ENCODE assay signal across 19 cellular contexts in the genomic region with DNA sequence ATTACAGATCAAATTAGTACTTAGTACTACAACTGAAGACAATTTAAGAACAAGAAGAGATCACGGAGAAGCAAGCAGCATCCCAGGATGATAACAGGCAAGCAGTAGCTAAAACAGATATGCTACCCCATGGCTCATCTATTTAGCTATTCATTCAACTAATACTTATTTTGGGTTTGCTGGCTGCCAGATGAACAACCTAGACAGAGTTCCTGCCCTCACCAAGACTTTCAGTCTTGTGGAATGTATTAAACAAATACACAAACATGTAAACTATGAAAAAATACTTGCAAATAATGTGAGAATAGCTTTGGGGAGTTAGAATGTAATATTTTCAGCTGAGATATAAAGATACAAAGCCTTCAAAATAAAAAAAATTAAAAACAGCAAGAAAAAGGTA.
"Had no signal": no experiment of that assay in that cellular context is flagged by ENCODE, and none has a peak within 500 bp of the region (broad histone marks: within the 10 kb centered on the region; RNA-seq: fewer than 3 reads in every experiment).

No MANE protein-coding gene starts in this region.

- H3K27ac ChIP-seq: HL-60 had no signal

- H3K9ac ChIP-seq: SK-N-SH had no signal

- DNase-seq: KBM-7, MG63, NCI-H1092, NCI-H1105 treated with DMSO at 0.1 percent for 48 hours, NCI-H1417 treated with DMSO at 0.1 percent for 48 hours, NCI-H146, NCI-H1694 treated with DMSO at 0.1 percent for 48 hours, NCI-H1930, NCI-H2081, NCI-H2107, NCI-H2227 treated with DMSO at 0.1 percent for 48 hours, NCI-H524, NCI-H526 treated with DMSO at 0.1 percent for 48 hours, NCI-H774, Right ventricle myocardium superior, RPMI8226, SIG-M5, SK-N-SH had no signal

- H3K27me3 ChIP-seq: MG63 had no signal

- H3K9me3 ChIP-seq: MG63, SK-N-SH had no signal

- H3K36me3 ChIP-seq: MG63 had no signal

- H3K4me2 ChIP-seq: SK-N-SH had no signal

- H3K4me3 ChIP-seq: MG63 had no signal
